ENCODE assay signal across 31 cellular contexts in genomic region chr2:132873738-132874137, GRCh38.
"Had no signal": no experiment of that assay in that cellular context is flagged by ENCODE, and none has a peak within 500 bp of the region (broad histone marks: within the 10 kb centered on the region; RNA-seq: fewer than 3 reads in every experiment).

No MANE protein-coding gene starts in this region.

- H3K9me3 Mint-ChIP-seq: activated CD4-positive, alpha-beta memory T cell treated with anti-CD3 and anti-CD28 coated beads for 36 hours; activated CD8-positive, alpha-beta T cell treated with anti-CD3 and anti-CD28 coated beads for 36 hours; activated naive CD4-positive, alpha-beta T cell treated with anti-CD3 and anti-CD28 coated beads for 36 hours; activated naive CD8-positive, alpha-beta T cell treated with anti-CD3 and anti-CD28 coated beads for 36 hours; activated T-cell treated with anti-CD3 and anti-CD28 coated beads, Interleukin-2, amount 50 U/mL, for 4 hours; activated T-helper 1 cell treated with anti-CD3 and anti-CD28 coated beads, Interleukin-12 subunit alpha, Interleukin-12 subunit beta, Interleukin-2, Interleukin-4 antibody, amounts not matched to agents 30 ng/mL and 10 ng/mL and 1 ng/mL, durations not matched to agents 14 hours and 24 hours and 36 hours had no signal

- H3K27ac ChIP-seq: adrenal gland, body of pancreas, brain microvascular endothelial cell, VCaP had no signal

- H3K36me3 Mint-ChIP-seq: activated CD4-positive, alpha-beta memory T cell treated with anti-CD3 and anti-CD28 coated beads for 36 hours; activated naive CD4-positive, alpha-beta T cell treated with anti-CD3 and anti-CD28 coated beads, Interleukin-2, amount 50 U/mL, for 72 hours; activated naive CD8-positive, alpha-beta T cell treated with anti-CD3 and anti-CD28 coated beads for 36 hours; T-cell had no signal

- H3K27me3 ChIP-seq: adrenal gland, body of pancreas, brain microvascular endothelial cell had no signal

- H3K27me3 Mint-ChIP-seq: activated B cell treated with CpG ODN at 0.5 μM for 24 hours; activated CD4-positive, alpha-beta memory T cell treated with anti-CD3 and anti-CD28 coated beads for 36 hours; activated CD4-positive, alpha-beta T cell treated with anti-CD3 and anti-CD28 coated beads, Interleukin-2, amount 10 ng/mL, durations not matched to agents 24 days and 14 days; activated CD8-positive, alpha-beta T cell treated with anti-CD3 and anti-CD28 coated beads for 36 hours; activated naive CD8-positive, alpha-beta T cell treated with anti-CD3 and anti-CD28 coated beads for 36 hours; activated T-helper 17 cell treated with anti-CD3 and anti-CD28 coated beads, Interleukin-2, amount 50 U/mL, for 72 hours; T-cell; T-helper 17 cell had no signal

- DNase-seq: activated B cell treated with CpG ODN at 0.5 μM for 24 hours; activated CD4-positive, alpha-beta memory T cell treated with anti-CD3 and anti-CD28 coated beads for 36 hours; activated CD4-positive, alpha-beta T cell treated with anti-CD3 and anti-CD28 coated beads for 4 hours; activated CD4-positive, alpha-beta T cell treated with anti-CD3 and anti-CD28 coated beads, Interleukin-2, amount 10 ng/mL, durations not matched to agents 24 days and 14 days; activated CD4-positive, alpha-beta T cell treated with anti-CD3 and anti-CD28 coated beads, Interleukin-2, amount 50 U/mL, for 1 hour; activated CD4-positive, alpha-beta T cell treated with anti-CD3 and anti-CD28 coated beads, Interleukin-2, amount 50 U/mL, for 4 hours; activated CD4-positive, CD25-positive, alpha-beta regulatory T cell treated with anti-CD3 and anti-CD28 coated beads, Interleukin-2, amount 50 U/mL, for 72 hours; activated CD8-positive, alpha-beta memory T cell treated with anti-CD3 and anti-CD28 coated beads, Interleukin-2, amount 50 U/mL, for 4 hours; activated CD8-positive, alpha-beta T cell treated with anti-CD3 and anti-CD28 coated beads for 36 hours; activated effector memory CD4-positive, alpha-beta T cell treated with anti-CD3 and anti-CD28 coated beads, Interleukin-2, amount 50 U/mL, for 16 hours; activated gamma-delta T cell treated with Interleukin-2 at 50 U/mL for 16 hours; activated naive CD4-positive, alpha-beta T cell; activated naive CD4-positive, alpha-beta T cell treated with anti-CD3 and anti-CD28 coated beads for 36 hours; activated naive CD4-positive, alpha-beta T cell treated with anti-CD3 and anti-CD28 coated beads, Interleukin-2, amount 50 U/mL, for 16 hours; activated naive CD8-positive, alpha-beta T cell treated with anti-CD3 and anti-CD28 coated beads for 36 hours; activated T-cell treated with anti-CD3 and anti-CD28 coated beads for 4 hours; activated T-cell treated with anti-CD3 and anti-CD28 coated beads, Interleukin-2, amount 50 U/mL, for 1 hour; activated T-cell treated with anti-CD3 and anti-CD28 coated beads, Interleukin-2, amount 50 U/mL, for 4 hours; activated T-cell treated with anti-CD3 and anti-CD28 coated beads, Interleukin-2, amount 50 U/mL, for 72 hours; adrenal gland; amniotic stem cell; aorta; body of pancreas; brain microvascular endothelial cell; central memory CD4-positive, alpha-beta T cell; T-cell; T-helper 17 cell had no signal

- H3K36me3 ChIP-seq: adrenal gland, brain microvascular endothelial cell had no signal

- H3K4me1 ChIP-seq: adrenal gland, body of pancreas had no signal

- ATAC-seq: activated CD8-positive, alpha-beta T cell treated with anti-CD3 and anti-CD28 coated beads for 36 hours; activated naive CD4-positive, alpha-beta T cell treated with anti-CD3 and anti-CD28 coated beads, Interleukin-2, amount 50 U/mL, for 72 hours; activated T-cell treated with anti-CD3 and anti-CD28 coated beads, Interleukin-2, amount 50 U/mL, for 4 hours; activated T-cell treated with anti-CD3 and anti-CD28 coated beads, Interleukin-2, amount 50 U/mL, for 72 hours; activated T-helper 17 cell treated with anti-CD3 and anti-CD28 coated beads, Interleukin-2, amount 50 U/mL, for 72 hours; body of pancreas; T-cell; T-helper 17 cell had no signal

- H3K4me3 ChIP-seq: adrenal gland, body of pancreas had no signal

- H3K9me3 ChIP-seq: adrenal gland, body of pancreas had no signal

- H3K4me3 Mint-ChIP-seq: activated B cell treated with CpG ODN at 0.5 μM for 24 hours; activated CD4-positive, alpha-beta memory T cell treated with anti-CD3 and anti-CD28 coated beads for 36 hours; activated CD4-positive, alpha-beta T cell treated with anti-CD3 and anti-CD28 coated beads, Interleukin-2, amount 10 ng/mL, durations not matched to agents 24 days and 14 days; activated CD8-positive, alpha-beta T cell treated with anti-CD3 and anti-CD28 coated beads for 36 hours; activated naive CD4-positive, alpha-beta T cell treated with anti-CD3 and anti-CD28 coated beads for 36 hours; activated naive CD8-positive, alpha-beta T cell treated with anti-CD3 and anti-CD28 coated beads for 36 hours; activated T-cell treated with anti-CD3 and anti-CD28 coated beads, Interleukin-2, amount 50 U/mL, for 4 hours; activated T-cell treated with anti-CD3 and anti-CD28 coated beads, Interleukin-2, amount 50 U/mL, for 72 hours; activated T-helper 1 cell treated with anti-CD3 and anti-CD28 coated beads, Interleukin-12 subunit alpha, Interleukin-12 subunit beta, Interleukin-2, Interleukin-4 antibody, amounts not matched to agents 30 ng/mL and 10 ng/mL and 1 ng/mL, durations not matched to agents 14 hours and 24 hours and 36 hours; activated T-helper 17 cell treated with anti-CD3 and anti-CD28 coated beads, Interleukin-2, amount 50 U/mL, for 72 hours; T-cell; T-helper 17 cell had no signal

- H3K27ac Mint-ChIP-seq: activated B cell treated with CpG ODN at 0.5 μM for 24 hours; activated CD4-positive, alpha-beta memory T cell treated with anti-CD3 and anti-CD28 coated beads for 36 hours; activated CD4-positive, alpha-beta T cell treated with anti-CD3 and anti-CD28 coated beads, Interleukin-2, amount 10 ng/mL, durations not matched to agents 24 days and 14 days; activated CD8-positive, alpha-beta T cell treated with anti-CD3 and anti-CD28 coated beads for 36 hours; activated naive CD4-positive, alpha-beta T cell treated with anti-CD3 and anti-CD28 coated beads for 36 hours; activated naive CD4-positive, alpha-beta T cell treated with anti-CD3 and anti-CD28 coated beads, Interleukin-2, amount 50 U/mL, for 72 hours; activated naive CD8-positive, alpha-beta T cell treated with anti-CD3 and anti-CD28 coated beads for 36 hours; activated T-cell treated with anti-CD3 and anti-CD28 coated beads, Interleukin-2, amount 50 U/mL, for 72 hours; activated T-helper 1 cell treated with anti-CD3 and anti-CD28 coated beads, Interleukin-12 subunit alpha, Interleukin-12 subunit beta, Interleukin-2, Interleukin-4 antibody, amounts not matched to agents 30 ng/mL and 10 ng/mL and 1 ng/mL, durations not matched to agents 14 hours and 24 hours and 36 hours; activated T-helper 17 cell treated with anti-CD3 and anti-CD28 coated beads, Interleukin-2, amount 50 U/mL, for 72 hours; T-cell; T-helper 17 cell had no signal

- H3K4me1 Mint-ChIP-seq: activated B cell treated with CpG ODN at 0.5 μM for 24 hours; activated CD4-positive, alpha-beta T cell treated with anti-CD3 and anti-CD28 coated beads, Interleukin-2, amount 10 ng/mL, durations not matched to agents 24 days and 14 days; activated naive CD8-positive, alpha-beta T cell treated with anti-CD3 and anti-CD28 coated beads for 36 hours; activated T-helper 17 cell treated with anti-CD3 and anti-CD28 coated beads, Interleukin-2, amount 50 U/mL, for 72 hours; T-cell; T-helper 17 cell had no signal
